In the genomic region with DNA sequence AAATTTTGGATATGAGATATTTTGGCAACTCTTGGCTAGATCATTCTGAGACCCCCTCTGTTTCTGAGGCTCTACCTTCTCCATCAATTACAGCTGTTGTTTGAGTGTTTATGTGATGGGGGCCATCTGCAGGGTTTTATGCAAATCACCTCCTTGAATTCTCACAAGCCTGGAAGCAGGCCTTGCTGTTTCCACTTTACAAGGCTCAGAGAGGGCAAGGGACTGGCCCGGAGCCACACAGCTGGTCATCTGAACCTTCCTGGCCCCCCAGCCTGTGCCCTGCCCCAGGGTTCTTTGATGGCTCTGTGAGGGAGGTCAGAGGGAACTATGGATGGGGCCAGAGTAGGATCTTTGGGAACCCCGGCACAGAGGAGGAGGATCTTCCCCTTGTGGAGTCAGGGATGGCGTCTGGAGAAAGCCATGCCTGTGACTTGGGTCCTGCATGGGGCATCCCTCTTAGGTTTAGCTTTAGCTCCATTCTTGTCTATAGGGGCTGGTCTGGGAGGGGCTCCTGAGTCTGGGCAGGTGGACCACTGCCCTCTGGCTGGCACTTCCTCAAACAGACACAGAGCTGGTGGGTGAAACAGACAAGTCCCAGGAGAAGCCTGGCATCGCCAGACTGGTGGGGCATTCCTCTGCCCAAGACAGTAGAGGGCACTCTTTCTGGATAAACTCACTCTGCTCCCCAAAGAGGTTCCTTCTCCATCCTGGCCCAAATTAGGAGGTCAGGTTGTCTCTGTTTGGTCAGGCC, we compare ENCODE assay signal across 11 cellular contexts. TPM values are rescaled to one million over a fixed set of nuclear protein-coding genes. Genes with fewer than 3 reads are reported as not detected.
DNase-seq lines count a peak whose midpoint lies in the region; ATAC-seq, FAIRE-seq and TF ChIP-seq lines count a peak whose summit lies in the region.
"Had no signal": no experiment of that assay in that cellular context is flagged by ENCODE, and none has a peak within 500 bp of the region (broad histone marks: within the 10 kb centered on the region; RNA-seq: fewer than 3 reads in every experiment).

No MANE protein-coding gene starts in this region.

- peaks cover 81% of the 10 kb centered on the region for H3K36me3 Mint-ChIP-seq in CD4-positive, alpha-beta T cell (ENCODE audit: low read depth)
- peaks cover 98% of the 10 kb centered on the region for H3K36me3 Mint-ChIP-seq in activated T-cell treated with anti-CD3 and anti-CD28 coated beads, Interleukin-2, amount 50 U/mL, for 24 hours (ENCODE audit: low read depth)

- no peak overlapping the region for H3K18ac ChIP-seq in mesendoderm (ENCODE audit: low read length)

- H3K79me2 ChIP-seq in mesendoderm (ENCODE audit: control insufficient read depth, insufficient read depth, low read length): no peaks in the 10 kb centered on the region

- H4K5ac ChIP-seq in mesendoderm (ENCODE audit: low read length): no peak overlapping the region

- H2BK15ac ChIP-seq in mesendoderm (replicated peaks; ENCODE audit: low read depth): no peak overlapping the region

- H2BK5ac ChIP-seq in mesendoderm (ENCODE audit: low read length): no peak overlapping the region

- H3K4me3 Mint-ChIP-seq in CD4-positive, alpha-beta T cell: no peak overlapping the region
- no peak overlapping the region for H3K4me3 Mint-ChIP-seq in activated T-cell treated with anti-CD3 and anti-CD28 coated beads, Interleukin-2, amount 50 U/mL, for 24 hours

- H3K9me3 Mint-ChIP-seq in CD4-positive, alpha-beta T cell: no peaks in the 10 kb centered on the region
- no peaks in the 10 kb centered on the region for H3K9me3 Mint-ChIP-seq in activated T-cell treated with anti-CD3 and anti-CD28 coated beads, Interleukin-2, amount 50 U/mL, for 24 hours

- ATAC-seq in CD4-positive, alpha-beta T cell (ENCODE audit: poor library complexity): no peak
- ATAC-seq in GM19328 (IDR thresholded peaks at IDR 0.05; ENCODE audit: unreplicated experiment) (no peak), GM19035 (IDR thresholded peaks at IDR 0.05; ENCODE audit: unreplicated experiment) (no peak)

- no peak overlapping the region for H2AK5ac ChIP-seq in mesendoderm (ENCODE audit: low read length)

- H3K27me3 Mint-ChIP-seq in CD4-positive, alpha-beta T cell: no peaks in the 10 kb centered on the region
- no peaks in the 10 kb centered on the region for H3K27me3 Mint-ChIP-seq in activated T-cell treated with anti-CD3 and anti-CD28 coated beads, Interleukin-2, amount 50 U/mL, for 24 hours

- H3K4me1 ChIP-seq in mesendoderm (ENCODE audit: control insufficient read depth, low read depth, low read length) (peaks cover 2% of the 10 kb centered on the region), tibial artery (no peaks in the 10 kb centered on the region)

- WGBS in mesendoderm (ENCODE audit: extremely low coverage, insufficient coverage, low lambda C conversion rate): no CpG with 5 or more reads among the region's 4 CpGs

- H3K36me3 ChIP-seq in mesendoderm (ENCODE audit: control insufficient read depth, insufficient read depth, low read length) (no peaks in the 10 kb centered on the region), tibial artery (no peaks in the 10 kb centered on the region)

- H3K27me3 ChIP-seq in CD4-positive, alpha-beta T cell (ENCODE audit: control insufficient read depth, insufficient read depth, low read length): no peaks in the 10 kb centered on the region
- H3K27me3 ChIP-seq in mesendoderm (ENCODE audit: insufficient read depth, low read length, poor library complexity) (no peaks in the 10 kb centered on the region), tibial artery (peaks cover 0 to 16% of the 10 kb centered on the region in 2 donors)

- H3K4me3 ChIP-seq in mesendoderm (ENCODE audit: low read length) (no peak overlapping the region), tibial artery (no peak overlapping the region)
- H3K4me3 ChIP-seq: PC-9 had no signal

- no peak overlapping the region for H4K8ac ChIP-seq in mesendoderm (ENCODE audit: low read depth, low read length)

- POLR2A ChIA-PET in CD4-positive, alpha-beta T cell (lab: Charles Lee): interaction anchor here (0.9 kb wide), 1 partner anchor 21 kb away, joined by 3 read pairs; no protein-coding TSS in a partner anchor

- peaks cover under 1% of the 10 kb centered on the region for H3K9me3 ChIP-seq in CD4-positive, alpha-beta T cell (ENCODE audit: control insufficient read depth, low read length)
- no peaks in the 10 kb centered on the region for H3K9me3 ChIP-seq in tibial artery

- H3K23ac ChIP-seq in mesendoderm (ENCODE audit: low read length): no peak overlapping the region

- no peak overlapping the region for H3K56ac ChIP-seq in mesendoderm (ENCODE audit: low read length)

- TF ChIP-seq CTCF in CD4-positive, alpha-beta T cell (IDR thresholded peaks at IDR 0.05): no peak
- TF ChIP-seq CTCF in GM20000 (IDR thresholded peaks at IDR 0.05; ENCODE audit: extremely low read depth, missing control alignments) (peak; percentile 3), tibial artery (IDR thresholded peaks at IDR 0.05) (no peak)

- no peak overlapping the region for H3K4me2 ChIP-seq in mesendoderm (ENCODE audit: low read length)
- H3K4me2 ChIP-seq: PC-9 had no signal

- CTCF ChIA-PET in CD4-positive, alpha-beta T cell (lab: Charles Lee): no interaction called here

- no peaks in the 10 kb centered on the region for H3K79me1 ChIP-seq in mesendoderm (ENCODE audit: low read length)

- DNase-seq in CD4-positive, alpha-beta T cell: peak in 1 of 10 experiments; percentile 10
- DNase-seq in GM20000 (ENCODE audit: low spot score): no peak
- DNase-seq in activated T-cell treated with anti-CD3 and anti-CD28 coated beads, Interleukin-2, amount 50 U/mL, for 24 hours: peak; percentile 28
- peak; percentile 10 for DNase-seq in mesendoderm
- no peak for DNase-seq in urothelium cell line (ENCODE audit: low spot score)
- no peak for DNase-seq in tibial artery
- DNase-seq: PC-9 had no signal

- intact Hi-C loops in CD4-positive, alpha-beta T cell (cut with DNase I, micrococcal nuclease): no loop called here
- intact Hi-C loops in tibial artery (cut with DNase I; ENCODE audit: low total_unique reads): no loop called here

- peaks cover 75% of the 10 kb centered on the region for H3K4me1 Mint-ChIP-seq in CD4-positive, alpha-beta T cell (ENCODE audit: low read depth)
- H3K4me1 Mint-ChIP-seq in activated T-cell treated with anti-CD3 and anti-CD28 coated beads, Interleukin-2, amount 50 U/mL, for 24 hours (ENCODE audit: low read depth): peaks cover 92% of the 10 kb centered on the region

- FAIRE-seq in urothelium cell line (lab: Jason Lieb, UNC): no peak
- FAIRE-seq: G401.6 had no signal

- H3K27ac ChIP-seq in CD4-positive, alpha-beta T cell (ENCODE audit: low read depth, low read length): no peak overlapping the region
- H3K27ac ChIP-seq in mesendoderm (ENCODE audit: low read depth, low read length) (no peak overlapping the region), tibial artery (no peak overlapping the region)
- H3K27ac ChIP-seq: epithelial cell of prostate, PC-9 had no signal

- no peak overlapping the region for H2BK120ac ChIP-seq in mesendoderm (ENCODE audit: low read depth, low read length)

- H3K9ac ChIP-seq in mesendoderm (ENCODE audit: low read length): no peak overlapping the region

- H3K4ac ChIP-seq in mesendoderm (ENCODE audit: low read depth, low read length): no peak overlapping the region

- peak overlapping the region; percentile 33 for H3K27ac Mint-ChIP-seq in CD4-positive, alpha-beta T cell
- peak overlapping the region; percentile 80 for H3K27ac Mint-ChIP-seq in activated T-cell treated with anti-CD3 and anti-CD28 coated beads, Interleukin-2, amount 50 U/mL, for 24 hours

RNA-seq across cellular contexts. Expression of a gene that starts 26.2 kb away (rescaled TPM):
- 10 to 100 TPM; 34.5 to 34.8 TPM for total RNA-seq in CD4-positive, alpha-beta T cell
- 0.52 TPM for polyA plus RNA-seq in mesendoderm (2013, experiment 1 of 2)
- 0.63 TPM for polyA plus RNA-seq in mesendoderm (2013, experiment 2 of 2)

Comparison
In these comparisons a context has a peak if more than half of its experiments do, and no peak if none do; other contexts are left out.
1. DNase-seq: peak in activated T-cell treated with anti-CD3 and anti-CD28 coated beads, Interleukin-2, amount 50 U/mL, for 24 hours (single experiment) and mesendoderm (single experiment); none in GM20000 (single experiment), urothelium cell line (single experiment) and tibial artery (0 of 2).